ENCODE assay signal across 12 cellular contexts in the genomic region with DNA sequence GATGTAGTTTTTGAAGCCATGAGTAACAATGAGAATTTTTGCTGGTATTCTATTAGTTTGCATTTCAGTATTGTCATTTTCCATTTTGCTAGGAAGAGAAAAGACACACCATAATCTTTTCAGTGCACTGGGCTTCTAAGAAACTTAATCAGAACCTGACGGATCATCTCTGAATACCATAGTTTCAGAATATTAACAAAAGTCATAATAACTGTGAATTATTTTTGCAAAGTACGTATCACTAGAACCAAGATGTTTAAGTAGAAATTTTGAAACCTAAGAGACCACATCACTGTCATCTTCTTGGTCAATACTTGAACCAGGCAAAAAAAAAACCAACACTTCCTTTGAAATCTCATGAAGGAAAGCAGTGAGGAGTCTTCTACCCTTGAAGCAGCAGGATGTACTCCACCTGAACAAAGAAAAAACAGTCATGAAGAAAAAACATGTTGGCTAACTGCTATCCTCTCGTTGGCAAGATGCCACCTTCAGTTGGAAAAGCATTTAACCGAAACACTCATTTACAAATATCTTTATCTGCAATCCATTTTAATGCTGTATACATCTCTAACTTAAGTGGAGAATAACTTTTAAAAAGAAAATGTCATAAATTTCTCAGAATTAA.
DNase-seq lines count a peak whose midpoint lies in the region; ATAC-seq, FAIRE-seq and TF ChIP-seq lines count a peak whose summit lies in the region.
"Had no signal": no experiment of that assay in that cellular context is flagged by ENCODE, and none has a peak within 500 bp of the region (broad histone marks: within the 10 kb centered on the region; RNA-seq: fewer than 3 reads in every experiment).

No MANE protein-coding gene starts in this region.

- peaks cover 35% of the 10 kb centered on the region for H3K79me2 ChIP-seq in K562 (ENCODE audit: control insufficient read depth, insufficient read depth, low read length)

- ATAC-seq in K562 (no peak), GM18907 (IDR thresholded peaks at IDR 0.05; ENCODE audit: unreplicated experiment) (no peak)
- ATAC-seq in stimulated activated memory B cell treated with anti-CD40 and anti-IgM and Interleukin-4, amounts not matched to agents 10 μg/mL and 1 μg/mL and 100 μg/mL, for 72 hours: no peak
- ATAC-seq: effector memory CD8-positive, alpha-beta T cell had no signal

- no peak for TF ChIP-seq POLR2A in K562 (conservative IDR thresholded peaks at IDR 0.05)
- no peak for TF ChIP-seq POLR2A in ovary (IDR thresholded peaks at IDR 0.05)

- no peaks in the 10 kb centered on the region for H3K9me1 ChIP-seq in K562 (ENCODE audit: control insufficient read depth, insufficient read depth, low read length)

- CTCF ChIA-PET in K562 (lab: Yijun Ruan, JAX; ENCODE audit: low intra/inter-chr PET ratio): no interaction called here

- H3K4me3 Mint-ChIP-seq in activated T-cell treated with anti-CD3 and anti-CD28 coated beads, Interleukin-2, amount 50 U/mL, for 24 hours: peak overlapping the region; percentile 37
- no peak overlapping the region for H3K4me3 Mint-ChIP-seq in stimulated activated memory B cell treated with anti-CD40 and anti-IgM and Interleukin-4, amounts not matched to agents 10 μg/mL and 1 μg/mL and 100 μg/mL, for 72 hours
- H3K4me3 Mint-ChIP-seq: effector memory CD8-positive, alpha-beta T cell had no signal

- WGBS in K562 (ENCODE audit: insufficient coverage, low coverage, missing lambda C conversion rate): 46% methylated on average over 4 of the region's 4 CpGs
- 59 to 67% (median 67%) methylated on average over 4 of the region's 4 CpGs for WGBS in ovary, 3 donors

- no peaks in the 10 kb centered on the region for H3K27me3 Mint-ChIP-seq in activated T-cell treated with anti-CD3 and anti-CD28 coated beads, Interleukin-2, amount 50 U/mL, for 24 hours
- no peaks in the 10 kb centered on the region for H3K27me3 Mint-ChIP-seq in stimulated activated memory B cell treated with anti-CD40 and anti-IgM and Interleukin-4, amounts not matched to agents 10 μg/mL and 1 μg/mL and 100 μg/mL, for 72 hours
- H3K27me3 Mint-ChIP-seq: effector memory CD8-positive, alpha-beta T cell had no signal

- no TSS peak for BruUV-seq in K562 (replicated peaks; lab: Mats Ljungman, UMichigan)

- H3K4me2 ChIP-seq in K562 (ENCODE audit: insufficient read depth, low read length): no peak overlapping the region

- intact Hi-C loops in K562 (cut with micrococcal nuclease) (no loop called here), ovary (cut with DNase I) (no loop called here)

- H3K27ac ChIP-seq in K562 (ENCODE audit: extremely low read depth, low read depth, low read length): no peak overlapping the region
- no peak overlapping the region for H3K27ac ChIP-seq in ovary
- H3K27ac ChIP-seq: left ventricle myocardium inferior had no signal

- no peak overlapping the region for H2AFZ ChIP-seq in K562 (ENCODE audit: low read depth, low read length)

- in situ Hi-C loops in K562 (cut with MboI): no loop called here

- no peak for TF ChIP-seq RAD21 in K562 (CRISPR knock-in tag; conservative IDR thresholded peaks at IDR 0.05 in 1 of 2, IDR thresholded peaks at IDR 0.05 in 1 of 2)

- H3K4me1 ChIP-seq in K562 (replicated peaks in 1 of 2; ENCODE audit: control insufficient read depth in 2 of 2, insufficient read depth in 2 of 2, low read length in 2 of 2): peaks cover 5 to 7% of the 10 kb centered on the region in 2 experiments; a peak in 3 of 5 replicates
- peaks cover 2% of the 10 kb centered on the region for H3K4me1 ChIP-seq in ovary (ENCODE audit: insufficient read depth)

- no peak for FAIRE-seq in K562 (lab: Jason Lieb, UNC)

- no peak overlapping the region for H3K4me3 ChIP-seq in K562
- no peak overlapping the region for H3K4me3 ChIP-seq in ovary
- H3K4me3 ChIP-seq: left ventricle myocardium inferior had no signal

- POLR2A ChIA-PET in K562 (lab: Yijun Ruan, JAX): interaction anchor here (0.6 to 1.4 kb wide), 5 partner anchors 10 to 260 kb away, joined by 3 to 4 read pairs (median 3); no protein-coding TSS in a partner anchor

- H3K36me3 Mint-ChIP-seq in activated T-cell treated with anti-CD3 and anti-CD28 coated beads, Interleukin-2, amount 50 U/mL, for 24 hours (ENCODE audit: low read depth): peaks cover 12% of the 10 kb centered on the region
- H3K36me3 Mint-ChIP-seq in stimulated activated memory B cell treated with anti-CD40 and anti-IgM and Interleukin-4, amounts not matched to agents 10 μg/mL and 1 μg/mL and 100 μg/mL, for 72 hours: peaks cover 11% of the 10 kb centered on the region

- H3K9me3 Mint-ChIP-seq in activated T-cell treated with anti-CD3 and anti-CD28 coated beads, Interleukin-2, amount 50 U/mL, for 24 hours: no peaks in the 10 kb centered on the region
- H3K9me3 Mint-ChIP-seq in stimulated activated memory B cell treated with anti-CD40 and anti-IgM and Interleukin-4, amounts not matched to agents 10 μg/mL and 1 μg/mL and 100 μg/mL, for 72 hours: no peaks in the 10 kb centered on the region
- H3K9me3 Mint-ChIP-seq: effector memory CD8-positive, alpha-beta T cell had no signal

- peaks cover 79% of the 10 kb centered on the region for H3K4me1 Mint-ChIP-seq in activated T-cell treated with anti-CD3 and anti-CD28 coated beads, Interleukin-2, amount 50 U/mL, for 24 hours (ENCODE audit: low read depth)
- H3K4me1 Mint-ChIP-seq in stimulated activated memory B cell treated with anti-CD40 and anti-IgM and Interleukin-4, amounts not matched to agents 10 μg/mL and 1 μg/mL and 100 μg/mL, for 72 hours: peaks cover 58% of the 10 kb centered on the region

- peaks cover 16% of the 10 kb centered on the region for H4K20me1 ChIP-seq in K562 (replicated peaks; ENCODE audit: control insufficient read depth, insufficient read depth, low read length)

- TF ChIP-seq CTCF in K562 (IDR thresholded peaks at IDR 0.05 in 2 of 3, conservative IDR thresholded peaks at IDR 0.05 in 1 of 3; ENCODE audit: insufficient read depth in 2 of 3, low read depth in 1 of 3, low read length in 3 of 3): no peak
- no peak for TF ChIP-seq CTCF in ovary (IDR thresholded peaks at IDR 0.05)

- H3K9ac ChIP-seq in K562 (ENCODE audit: insufficient read depth in 1 of 2, low read depth in 2 of 2, low read length in 2 of 2): no peak overlapping the region

- no peak for TF ChIP-seq EP300 in K562 (IDR thresholded peaks at IDR 0.05; ENCODE audit: low read length)
- TF ChIP-seq EP300 in ovary (IDR thresholded peaks at IDR 0.05): no peak

- no peaks in the 10 kb centered on the region for H3K9me3 ChIP-seq in K562 (replicated peaks; ENCODE audit: control insufficient read depth, insufficient read depth, low read depth, low read length)
- no peaks in the 10 kb centered on the region for H3K9me3 ChIP-seq in ovary

- DNase-seq in activated T-cell treated with anti-CD3 and anti-CD28 coated beads, Interleukin-2, amount 50 U/mL, for 24 hours: no peak
- DNase-seq in activated T-cell treated with anti-CD3 and anti-CD28 coated beads, Interleukin-2, amount 50 U/mL, for 48 hours: no peak
- DNase-seq in NCI-H2171 treated with DMSO at 0.1 percent for 48 hours (lab: John Stamatoyannopoulos, UW) (peak; percentile 50), K562 (ENCODE audit: extremely low read depth in 1 of 4, low spot score in 3 of 4) (no peak), ovary (no peak), HT-29 (ENCODE audit: low spot score) (no peak)
- DNase-seq: aorta; effector memory CD8-positive, alpha-beta T cell; left ventricle myocardium inferior; NCI-H748 treated with DMSO at 0.1 percent for 48 hours had no signal

- peak overlapping the region; percentile 88 for H3K27ac Mint-ChIP-seq in activated T-cell treated with anti-CD3 and anti-CD28 coated beads, Interleukin-2, amount 50 U/mL, for 24 hours
- peak overlapping the region; percentile 6 for H3K27ac Mint-ChIP-seq in stimulated activated memory B cell treated with anti-CD40 and anti-IgM and Interleukin-4, amounts not matched to agents 10 μg/mL and 1 μg/mL and 100 μg/mL, for 72 hours

- H3K36me3 ChIP-seq in K562 (ENCODE audit: control insufficient read depth, insufficient read depth, low read length) (no peaks in the 10 kb centered on the region), ovary (no peaks in the 10 kb centered on the region)
- H3K36me3 ChIP-seq: left ventricle myocardium inferior had no signal

- H3K27me3 ChIP-seq in K562 (ENCODE audit: control insufficient read depth in 2 of 2, insufficient read depth in 2 of 2, low read length in 2 of 2): no peaks in the 10 kb centered on the region
- H3K27me3 ChIP-seq in ovary: no peaks in the 10 kb centered on the region

TF ChIP-seq in K562, 482 proteins besides CTCF, POLR2A, EP300 and RAD21:
- TF ChIP-seq NFIC (IDR thresholded peaks at IDR 0.05) (peak; percentile 73), CTBP1 (IDR thresholded peaks at IDR 0.05; ENCODE audit: borderline replicate concordance) (no peak)
